Comparison of ENCODE assay signal across 9 cellular contexts in genomic region chr9:121692606-121693505, GRCh38. TPM values are rescaled to one million over a fixed set of nuclear protein-coding genes. Genes with fewer than 3 reads are reported as not detected.
DNase-seq lines count a peak whose midpoint lies in the region; ATAC-seq, FAIRE-seq and TF ChIP-seq lines count a peak whose summit lies in the region.
"Had no signal": no experiment of that assay in that cellular context is flagged by ENCODE, and none has a peak within 500 bp of the region (broad histone marks: within the 10 kb centered on the region; RNA-seq: fewer than 3 reads in every experiment).

No MANE protein-coding gene starts in this region.

- H3K4me1 ChIP-seq in astrocyte (ENCODE audit: insufficient read depth, low read length) (peaks cover 10% of the 10 kb centered on the region), transverse colon (peaks cover 2 to 35% (median 24%) of the 10 kb centered on the region in 4 donors)

- DNase-seq in HT-29 (ENCODE audit: low spot score) (peak; percentile 83), astrocyte (ENCODE audit: low read depth) (peak; percentile 47), iPS-NIHi7 (ENCODE audit: extremely low spot score) (peak; percentile 62), transverse colon (no peak), NCI-H510A (lab: John Stamatoyannopoulos, UW) (no peak), NCI-H1417 treated with DMSO at 0.1 percent for 48 hours (lab: John Stamatoyannopoulos, UW) (no peak)
- DNase-seq in CD4-positive, alpha-beta T cell, result no peak

- TF ChIP-seq CTCF in astrocyte (IDR thresholded peaks at IDR 0.05; ENCODE audit: insufficient read depth, low read depth, low read length) (no peak), transverse colon (IDR thresholded peaks at IDR 0.05) (no peak)
- no peak for TF ChIP-seq CTCF in CD4-positive, alpha-beta T cell (IDR thresholded peaks at IDR 0.05)

- H3K27me3 ChIP-seq in astrocyte (ENCODE audit: insufficient read depth, low read length) (no peaks in the 10 kb centered on the region), transverse colon (no peaks in the 10 kb centered on the region)
- peaks cover 18% of the 10 kb centered on the region for H3K27me3 ChIP-seq in CD4-positive, alpha-beta T cell (ENCODE audit: control insufficient read depth, insufficient read depth, low read length)

- peaks cover 2% of the 10 kb centered on the region for H3K36me3 Mint-ChIP-seq in astrocyte (ENCODE audit: low read depth, unreplicated experiment)
- H3K36me3 Mint-ChIP-seq in CD4-positive, alpha-beta T cell (ENCODE audit: low read depth), result no peaks in the 10 kb centered on the region

- POLR2A ChIA-PET in CD4-positive, alpha-beta T cell (lab: Charles Lee), result no interaction called here

- H4K20me1 ChIP-seq in astrocyte (ENCODE audit: insufficient read depth, low read length), result peaks cover 27% of the 10 kb centered on the region

- peak overlapping the region; percentile 41 for H3K4me2 ChIP-seq in astrocyte (ENCODE audit: low read length)

- 82 to 100% methylated on average over 1 to 16 of the region's 16 CpGs for WGBS in transverse colon (ENCODE audit: low coverage in 1 of 2), 2 donors

- H3K4me3 ChIP-seq in astrocyte (ENCODE audit: insufficient read depth, low read depth, low read length), result no peak overlapping the region
- H3K4me3 ChIP-seq in transverse colon, result no peak overlapping the region

- H3K4me1 Mint-ChIP-seq in astrocyte (ENCODE audit: low read depth, unreplicated experiment), result peaks cover 18% of the 10 kb centered on the region
- peaks cover 6% of the 10 kb centered on the region for H3K4me1 Mint-ChIP-seq in CD4-positive, alpha-beta T cell (ENCODE audit: low read depth)

- FAIRE-seq in astrocyte (lab: Jason Lieb, UNC), result no peak
- FAIRE-seq: keratinocyte had no signal

- H3K36me3 ChIP-seq in astrocyte (ENCODE audit: insufficient read depth, low read length), result no peaks in the 10 kb centered on the region
- H3K36me3 ChIP-seq in transverse colon, result no peaks in the 10 kb centered on the region

- H3K27ac Mint-ChIP-seq in astrocyte (ENCODE audit: unreplicated experiment), result peak overlapping the region; percentile 77
- H3K27ac Mint-ChIP-seq in CD4-positive, alpha-beta T cell, result no peak overlapping the region

- H3K9me3 ChIP-seq in astrocyte (ENCODE audit: insufficient read depth, low read depth, low read length) (no peaks in the 10 kb centered on the region), transverse colon (no peaks in the 10 kb centered on the region)
- no peaks in the 10 kb centered on the region for H3K9me3 ChIP-seq in CD4-positive, alpha-beta T cell (ENCODE audit: control insufficient read depth, low read length)

- no peak overlapping the region for H3K9ac ChIP-seq in astrocyte (ENCODE audit: low read length)

- H3K27me3 Mint-ChIP-seq in astrocyte (ENCODE audit: low read depth, unreplicated experiment), result peaks cover 2% of the 10 kb centered on the region
- H3K27me3 Mint-ChIP-seq in CD4-positive, alpha-beta T cell, result peaks cover 22% of the 10 kb centered on the region

- no peaks in the 10 kb centered on the region for H3K9me3 Mint-ChIP-seq in astrocyte (ENCODE audit: unreplicated experiment)
- H3K9me3 Mint-ChIP-seq in CD4-positive, alpha-beta T cell, result no peaks in the 10 kb centered on the region

- H3K79me2 ChIP-seq in astrocyte (ENCODE audit: insufficient read depth, low read length), result no peaks in the 10 kb centered on the region

- H2AFZ ChIP-seq in astrocyte (ENCODE audit: low read depth, low read length), result no peak overlapping the region

- in situ Hi-C loops in transverse colon (cut with MboI; ENCODE audit: low pct_ligation_motif_present in 1 of 4, low pct_unique_long_range_greater_than_20kb in 1 of 4, low sequenced_read_pairs in 3 of 4), result loop anchor here in 1 of 4 donors (25.0 kb wide), 1 partner anchor 294 kb away; no protein-coding TSS in a partner anchor

- no peak for TF ChIP-seq EP300 in transverse colon (IDR thresholded peaks at IDR 0.05; ENCODE audit: low read depth)

- H3K27ac ChIP-seq in astrocyte (ENCODE audit: low read depth, low read length) (no peak overlapping the region), transverse colon (peak overlapping the region; percentile 41 to 61 (median 51))
- no peak overlapping the region for H3K27ac ChIP-seq in CD4-positive, alpha-beta T cell (ENCODE audit: low read depth, low read length)

- H3K4me3 Mint-ChIP-seq in astrocyte (ENCODE audit: unreplicated experiment), result peak overlapping the region; percentile 65
- no peak overlapping the region for H3K4me3 Mint-ChIP-seq in CD4-positive, alpha-beta T cell

- no peak for ATAC-seq in GM21723 (IDR thresholded peaks at IDR 0.05; ENCODE audit: unreplicated experiment)
- no peak for ATAC-seq in CD4-positive, alpha-beta T cell (ENCODE audit: poor library complexity)

- intact Hi-C loops in transverse colon (cut with DNase I; ENCODE audit: low total_unique reads), result loop anchor here (5.0 kb wide), 1 partner anchor 146 kb away; no protein-coding TSS in a partner anchor
- intact Hi-C loops in CD4-positive, alpha-beta T cell (cut with DNase I, micrococcal nuclease), result no loop called here

- no peak for TF ChIP-seq POLR2A in transverse colon (IDR thresholded peaks at IDR 0.05)

- CTCF ChIA-PET in CD4-positive, alpha-beta T cell (lab: Charles Lee), result no interaction called here

RNA-seq across cellular contexts. Expression of gene DAB2IP, which starts 41.4 kb away (rescaled TPM):
- total RNA-seq in HT-29 (2014; rRNA removed; shearing (Covaris generic)), result 47.4 and 58.1 TPM in 2 replicates
- total RNA-seq in astrocyte (41.4 and 41.7 TPM in 2 replicates), transverse colon (100 to 1,000 TPM in 1 of 4 donors, 10 to 100 TPM in 3; 84.2 to 159 (median 90.7) TPM)
- under 1 TPM in 1 of 2 experiments, not detected in 1; 0.06 TPM for total RNA-seq in CD4-positive, alpha-beta T cell

Comparison
In these comparisons a context has a peak if more than half of its experiments do, and no peak if none do; other contexts are left out.
1. DNase-seq: peak in HT-29 (single experiment), astrocyte (single experiment) and iPS-NIHi7 (single experiment); none in transverse colon (single experiment), CD4-positive, alpha-beta T cell (0 of 10), NCI-H510A (single experiment) and NCI-H1417 treated with DMSO at 0.1 percent for 48 hours (single experiment).
2. H3K27ac ChIP-seq: peak in transverse colon (4 of 4); none in astrocyte (single experiment) and CD4-positive, alpha-beta T cell (single experiment).
3. RNA of gene DAB2IP, which starts 41.4 kb away (total RNA-seq): 84.2 to 159 TPM in transverse colon, 47.4 to 58.1 TPM in HT-29 and 41.4 to 41.7 TPM in astrocyte; 0.06 TPM in CD4-positive, alpha-beta T cell; every median in the first group is over 10 times any median in the second.